ENCODE assay signal across 2 cellular contexts in genomic region chr2:233072838-233073237, GRCh38.
TF ChIP-seq lines count a peak whose summit lies in the region.

No MANE protein-coding gene starts in this region.

TF ChIP-seq in GM23338, 12 proteins besides CTCF, POLR2A, EP300 and RAD21:
- no peak for TF ChIP-seq EZH2phosphoT487 (IDR thresholded peaks at IDR 0.05; ENCODE audit: unreplicated experiment)
- TF ChIP-seq, protein P1, sequence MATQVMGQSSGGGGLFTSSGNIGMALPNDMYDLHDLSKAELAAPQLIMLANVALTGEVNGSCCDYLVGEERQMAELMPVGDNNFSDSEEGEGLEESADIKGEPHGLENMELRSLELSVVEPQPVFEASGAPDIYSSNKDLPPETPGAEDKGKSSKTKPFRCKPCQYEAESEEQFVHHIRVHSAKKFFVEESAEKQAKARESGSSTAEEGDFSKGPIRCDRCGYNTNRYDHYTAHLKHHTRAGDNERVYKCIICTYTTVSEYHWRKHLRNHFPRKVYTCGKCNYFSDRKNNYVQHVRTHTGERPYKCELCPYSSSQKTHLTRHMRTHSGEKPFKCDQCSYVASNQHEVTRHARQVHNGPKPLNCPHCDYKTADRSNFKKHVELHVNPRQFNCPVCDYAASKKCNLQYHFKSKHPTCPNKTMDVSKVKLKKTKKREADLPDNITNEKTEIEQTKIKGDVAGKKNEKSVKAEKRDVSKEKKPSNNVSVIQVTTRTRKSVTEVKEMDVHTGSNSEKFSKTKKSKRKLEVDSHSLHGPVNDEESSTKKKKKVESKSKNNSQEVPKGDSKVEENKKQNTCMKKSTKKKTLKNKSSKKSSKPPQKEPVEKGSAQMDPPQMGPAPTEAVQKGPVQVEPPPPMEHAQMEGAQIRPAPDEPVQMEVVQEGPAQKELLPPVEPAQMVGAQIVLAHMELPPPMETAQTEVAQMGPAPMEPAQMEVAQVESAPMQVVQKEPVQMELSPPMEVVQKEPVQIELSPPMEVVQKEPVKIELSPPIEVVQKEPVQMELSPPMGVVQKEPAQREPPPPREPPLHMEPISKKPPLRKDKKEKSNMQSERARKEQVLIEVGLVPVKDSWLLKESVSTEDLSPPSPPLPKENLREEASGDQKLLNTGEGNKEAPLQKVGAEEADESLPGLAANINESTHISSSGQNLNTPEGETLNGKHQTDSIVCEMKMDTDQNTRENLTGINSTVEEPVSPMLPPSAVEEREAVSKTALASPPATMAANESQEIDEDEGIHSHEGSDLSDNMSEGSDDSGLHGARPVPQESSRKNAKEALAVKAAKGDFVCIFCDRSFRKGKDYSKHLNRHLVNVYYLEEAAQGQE (IDR thresholded peaks at IDR 0.05; ENCODE audit: unreplicated experiment) = no peak
- no peak for TF ChIP-seq ETS1 (IDR thresholded peaks at IDR 0.05)
- TF ChIP-seq STAT1 (IDR thresholded peaks at IDR 0.05; ENCODE audit: unreplicated experiment) = no peak
- no peak for TF ChIP-seq CREB1 (CRISPR knock-in tag; IDR thresholded peaks at IDR 0.05; ENCODE audit: low read depth)
- no peak for TF ChIP-seq ZNF331 (CRISPR knock-in tag; IDR thresholded peaks at IDR 0.05; ENCODE audit: low read depth)
- TF ChIP-seq JUNB (IDR thresholded peaks at IDR 0.05; ENCODE audit: unreplicated experiment) = no peak
- TF ChIP-seq NANOG (IDR thresholded peaks at IDR 0.05; ENCODE audit: borderline replicate concordance) = no peak
- no peak for TF ChIP-seq ZNF462 (CRISPR knock-in tag; IDR thresholded peaks at IDR 0.05)
- no peak for TF ChIP-seq EZH2 (IDR thresholded peaks at IDR 0.05; ENCODE audit: low read depth, unreplicated experiment)
- no peak for TF ChIP-seq ZNF114 (CRISPR knock-in tag; IDR thresholded peaks at IDR 0.05)
TF ChIP-seq in GM23338: peak in this region for 0.

TF ChIP-seq in GM12878, 131 proteins besides CTCF, POLR2A, EP300 and RAD21:
- TF ChIP-seq ZSCAN29 (IDR thresholded peaks at IDR 0.05) = no peak
- no peak for TF ChIP-seq CBX3 (IDR thresholded peaks at IDR 0.05; ENCODE audit: borderline replicate concordance, low read depth)
- TF ChIP-seq MXI1 (IDR thresholded peaks at IDR 0.05; ENCODE audit: low read depth, low read length) = no peak
- no peak for TF ChIP-seq ETV6 (conservative IDR thresholded peaks at IDR 0.05 in 1 of 2, IDR thresholded peaks at IDR 0.05 in 1 of 2; ENCODE audit: borderline replicate concordance in 1 of 2, low read depth in 1 of 2)
- TF ChIP-seq MTA2 (IDR thresholded peaks at IDR 0.05; ENCODE audit: low read depth) = no peak
- TF ChIP-seq SIN3A (IDR thresholded peaks at IDR 0.05; ENCODE audit: low read depth, low read length) = no peak
- TF ChIP-seq BHLHE40 (IDR thresholded peaks at IDR 0.05; ENCODE audit: borderline replicate concordance in 1 of 2, low read depth in 2 of 2, low read length in 1 of 2) = no peak
- TF ChIP-seq ATF2 (IDR thresholded peaks at IDR 0.05; ENCODE audit: low read length) = no peak
- TF ChIP-seq EGR1 (IDR thresholded peaks at IDR 0.05; ENCODE audit: borderline replicate concordance in 1 of 2, low read depth in 2 of 2, low read length in 2 of 2) = no peak
- TF ChIP-seq MLLT1 (IDR thresholded peaks at IDR 0.05) = no peak
- no peak for TF ChIP-seq HDAC6 (IDR thresholded peaks at IDR 0.05; ENCODE audit: unreplicated experiment)
- TF ChIP-seq ZNF24 (IDR thresholded peaks at IDR 0.05) = no peak
- TF ChIP-seq, protein P2, sequence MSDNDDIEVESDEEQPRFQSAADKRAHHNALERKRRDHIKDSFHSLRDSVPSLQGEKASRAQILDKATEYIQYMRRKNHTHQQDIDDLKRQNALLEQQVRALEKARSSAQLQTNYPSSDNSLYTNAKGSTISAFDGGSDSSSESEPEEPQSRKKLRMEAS (IDR thresholded peaks at IDR 0.05; ENCODE audit: low read depth, low read length) = no peak
- TF ChIP-seq TCF12 (IDR thresholded peaks at IDR 0.05; ENCODE audit: low read depth, low read length) = no peak
- TF ChIP-seq PAX8 (IDR thresholded peaks at IDR 0.05) = no peak
- TF ChIP-seq BCL11A (IDR thresholded peaks at IDR 0.05; ENCODE audit: low read depth, low read length) = no peak
- no peak for TF ChIP-seq CHD1 (IDR thresholded peaks at IDR 0.05; ENCODE audit: low read depth, low read length)
- no peak for TF ChIP-seq MTA3 (IDR thresholded peaks at IDR 0.05; ENCODE audit: borderline replicate concordance, low read length)
- no peak for TF ChIP-seq PAX5 (IDR thresholded peaks at IDR 0.05; ENCODE audit: borderline replicate concordance, low read depth, low read length)
